10 cellular contexts compared by ENCODE assay signal in genomic region chr2:216215991-216216390, GRCh38.
DNase-seq lines count a peak whose midpoint lies in the region; ATAC-seq and TF ChIP-seq lines count a peak whose summit lies in the region.
"Had no signal": no experiment of that assay in that cellular context is flagged by ENCODE, and none has a peak within 500 bp of the region (broad histone marks: within the 10 kb centered on the region; RNA-seq: fewer than 3 reads in every experiment).

No MANE protein-coding gene starts in this region.

- no peaks in the 10 kb centered on the region; the same call in 1 of the 2 replicates for H3K36me3 ChIP-seq in BE2C
- no peaks in the 10 kb centered on the region; the same call in 1 of the 2 replicates for H3K36me3 ChIP-seq in GM23338 (ENCODE audit: insufficient read depth)
- no peaks in the 10 kb centered on the region for H3K36me3 ChIP-seq in hepatocyte (replicated peaks; ENCODE audit: insufficient read depth, low read depth)
- peaks cover 0 to 72% (median 0%) of the 10 kb centered on the region in 6 donors for H3K36me3 ChIP-seq in spleen
- no peaks in the 10 kb centered on the region for H3K36me3 ChIP-seq in tibial artery

- H4K20me1 ChIP-seq in GM23338 (replicated peaks; ENCODE audit: insufficient read depth) (0 out of 2 replicates have a peak, but pooled peaks cover 4% of the 10 kb centered on the region), hepatocyte (ENCODE audit: insufficient read depth, poor library complexity, severe bottlenecking) (no peaks in the 10 kb centered on the region)

- intact Hi-C loops in activated T-helper 2 cell treated with anti-CD3 and anti-CD28 coated beads, Interferon-gamma antibody, Interleukin-2, Interleukin-4, amounts not matched to agents 10 μg/mL and 5 μg/mL and 100 μg/mL, durations not matched to agents 14 hours and 24 hours and 36 hours (cut with micrococcal nuclease) = no loop called here
- intact Hi-C loops in spleen (cut with DNase I; ENCODE audit: low total_unique reads) = no loop called here
- intact Hi-C loops in tibial artery (cut with DNase I; ENCODE audit: low total_unique reads) = no loop called here

- H3K9me2 ChIP-seq in GM23338 (ENCODE audit: insufficient read depth) (no peaks in the 10 kb centered on the region), hepatocyte (replicated peaks; ENCODE audit: insufficient read depth) (no peaks in the 10 kb centered on the region)

- no peaks in the 10 kb centered on the region for H3K27me3 ChIP-seq in BE2C
- H3K27me3 ChIP-seq in GM23338 (ENCODE audit: insufficient read depth) = no peaks in the 10 kb centered on the region
- H3K27me3 ChIP-seq in hepatocyte = no peaks in the 10 kb centered on the region
- H3K27me3 ChIP-seq in spleen (replicated peaks in 1 of 7) = no peaks in the 10 kb centered on the region
- H3K27me3 ChIP-seq in tibial artery = no peaks in the 10 kb centered on the region

- H3K4me1 ChIP-seq in BE2C = peaks cover 36% of the 10 kb centered on the region
- H3K4me1 ChIP-seq in GM23338 (ENCODE audit: insufficient read depth) = no peaks in the 10 kb centered on the region
- peaks cover 14% of the 10 kb centered on the region for H3K4me1 ChIP-seq in hepatocyte (ENCODE audit: insufficient read depth)
- H3K4me1 ChIP-seq in spleen = peaks cover 0 to 24% (median 10%) of the 10 kb centered on the region in 6 donors
- no peaks in the 10 kb centered on the region for H3K4me1 ChIP-seq in tibial artery

- H3K27me3 Mint-ChIP-seq in GM23338 (ENCODE audit: insufficient read depth, low read depth, poor library complexity) = peaks cover 4% of the 10 kb centered on the region
- H3K27me3 Mint-ChIP-seq in activated T-helper 2 cell treated with anti-CD3 and anti-CD28 coated beads, Interferon-gamma antibody, Interleukin-2, Interleukin-4, amounts not matched to agents 10 μg/mL and 5 μg/mL and 100 μg/mL, durations not matched to agents 14 hours and 24 hours and 36 hours (ENCODE audit: low read depth) = no peaks in the 10 kb centered on the region

- ATAC-seq in GM23338 (peak; percentile 75), HG03196 (IDR thresholded peaks at IDR 0.05; ENCODE audit: unreplicated experiment) (no peak)

- no peaks in the 10 kb centered on the region for H3K9me3 Mint-ChIP-seq in GM23338
- H3K9me3 Mint-ChIP-seq in activated T-helper 2 cell treated with anti-CD3 and anti-CD28 coated beads, Interferon-gamma antibody, Interleukin-2, Interleukin-4, amounts not matched to agents 10 μg/mL and 5 μg/mL and 100 μg/mL, durations not matched to agents 14 hours and 24 hours and 36 hours = no peaks in the 10 kb centered on the region

- TF ChIP-seq CTCF in BE2C (IDR thresholded peaks at IDR 0.05; ENCODE audit: low read depth, low read length) (peak; percentile 69), GM23338 (conservative IDR thresholded peaks at IDR 0.05; ENCODE audit: low read depth in 2 of 2) (peak; percentile 46 to 61), hepatocyte (IDR thresholded peaks at IDR 0.05; ENCODE audit: poor library complexity) (peak; percentile 38), spleen (IDR thresholded peaks at IDR 0.05 in 8 of 11, conservative IDR thresholded peaks at IDR 0.05 in 3 of 11) (peak in 2 of 11 experiments; percentile 14 to 21), tibial artery (IDR thresholded peaks at IDR 0.05) (no peak)

- no peak overlapping the region for H3K4me3 Mint-ChIP-seq in GM23338
- no peak overlapping the region for H3K4me3 Mint-ChIP-seq in activated T-helper 2 cell treated with anti-CD3 and anti-CD28 coated beads, Interferon-gamma antibody, Interleukin-2, Interleukin-4, amounts not matched to agents 10 μg/mL and 5 μg/mL and 100 μg/mL, durations not matched to agents 14 hours and 24 hours and 36 hours (ENCODE audit: low read depth)

- TF ChIP-seq POLR2A in spleen (IDR thresholded peaks at IDR 0.05) = no peak

- H3K27ac Mint-ChIP-seq in GM23338 = no peak overlapping the region; the same call in 1 of the 2 replicates
- no peak overlapping the region for H3K27ac Mint-ChIP-seq in activated T-helper 2 cell treated with anti-CD3 and anti-CD28 coated beads, Interferon-gamma antibody, Interleukin-2, Interleukin-4, amounts not matched to agents 10 μg/mL and 5 μg/mL and 100 μg/mL, durations not matched to agents 14 hours and 24 hours and 36 hours

- H3K27ac ChIP-seq in GM23338 (ENCODE audit: low read depth) (no peak overlapping the region), hepatocyte (no peak overlapping the region), spleen (peak overlapping the region in 1 of 8 donors; percentile 63), tibial artery (no peak overlapping the region)

- H3K79me2 ChIP-seq in GM23338 (replicated peaks; ENCODE audit: insufficient read depth) (no peaks in the 10 kb centered on the region), hepatocyte (no peaks in the 10 kb centered on the region)

- 78% methylated on average over 3 of the region's 3 CpGs for WGBS in hepatocyte (ENCODE audit: low lambda C conversion rate, missing lambda C conversion rate)
- WGBS in spleen, 5 donors = 83 to 90% (median 86%) methylated on average over 3 of the region's 3 CpGs

- H3K4me1 Mint-ChIP-seq in GM23338 = no peaks in the 10 kb centered on the region; the same call in 2 of the 3 replicates
- H3K4me1 Mint-ChIP-seq in activated T-helper 2 cell treated with anti-CD3 and anti-CD28 coated beads, Interferon-gamma antibody, Interleukin-2, Interleukin-4, amounts not matched to agents 10 μg/mL and 5 μg/mL and 100 μg/mL, durations not matched to agents 14 hours and 24 hours and 36 hours (ENCODE audit: low read depth) = peaks cover 45% of the 10 kb centered on the region

- in situ Hi-C loops in SK-MEL-5 (cut with HindIII; ENCODE audit: low pct_unique_long_range_greater_than_20kb, low sequenced_read_pairs) = no loop called here

- H3K4me2 ChIP-seq in GM23338 (no peak overlapping the region), hepatocyte (no peak overlapping the region)

- H3F3A ChIP-seq in GM23338 (replicated peaks; ENCODE audit: low read depth) = 0 out of 2 replicates have a peak, but pooled peaks cover 2% of the 10 kb centered on the region

- DNase-seq in BE2C = peak; percentile 40
- DNase-seq in GM23338 (ENCODE audit: low spot score) = peak; percentile 82
- DNase-seq in SK-MEL-5 (ENCODE audit: low read depth, low spot score) = peak; percentile 49
- DNase-seq in hepatocyte (ENCODE audit: low spot score) = peak; percentile 49
- no peak for DNase-seq in activated T-helper 2 cell treated with anti-CD3 and anti-CD28 coated beads, Interferon-gamma antibody, Interleukin-2, Interleukin-4, amounts not matched to agents 10 μg/mL and 5 μg/mL and 100 μg/mL, durations not matched to agents 14 hours and 24 hours and 36 hours (ENCODE audit: low spot score)
- DNase-seq in spleen = no peak
- no peak for DNase-seq in tibial artery
- DNase-seq: amniotic stem cell, NCI-H2107 had no signal

- H2AFZ ChIP-seq in GM23338 (no peak overlapping the region), hepatocyte (no peak overlapping the region)

- H3K9me3 ChIP-seq in BE2C (no peaks in the 10 kb centered on the region), hepatocyte (ENCODE audit: low read depth) (no peaks in the 10 kb centered on the region), spleen (no peaks in the 10 kb centered on the region), tibial artery (no peaks in the 10 kb centered on the region)

- H3K36me3 Mint-ChIP-seq in GM23338 (ENCODE audit: low read depth) = no peaks in the 10 kb centered on the region
- peaks cover 36% of the 10 kb centered on the region for H3K36me3 Mint-ChIP-seq in activated T-helper 2 cell treated with anti-CD3 and anti-CD28 coated beads, Interferon-gamma antibody, Interleukin-2, Interleukin-4, amounts not matched to agents 10 μg/mL and 5 μg/mL and 100 μg/mL, durations not matched to agents 14 hours and 24 hours and 36 hours (ENCODE audit: low read depth)

- H3K4me3 ChIP-seq in BE2C (ENCODE audit: low read depth, low read length) = no peak overlapping the region
- no peak overlapping the region for H3K4me3 ChIP-seq in GM23338
- H3K4me3 ChIP-seq in hepatocyte = no peak overlapping the region
- no peak overlapping the region for H3K4me3 ChIP-seq in spleen
- no peak overlapping the region for H3K4me3 ChIP-seq in tibial artery

Comparison
In these comparisons a context has a peak if more than half of its experiments do, and no peak if none do; other contexts are left out.
1. DNase-seq: peak in BE2C (single experiment), GM23338 (single experiment), SK-MEL-5 (single experiment) and hepatocyte (single experiment); none in activated T-helper 2 cell treated with anti-CD3 and anti-CD28 coated beads, Interferon-gamma antibody, Interleukin-2, Interleukin-4, amounts not matched to agents 10 μg/mL and 5 μg/mL and 100 μg/mL, durations not matched to agents 14 hours and 24 hours and 36 hours (single experiment), spleen (single experiment) and tibial artery (0 of 2).
2. CTCF ChIP-seq: peak in BE2C (single experiment), GM23338 (2 of 2) and hepatocyte (single experiment); none in tibial artery (0 of 2).